In genomic region chr13:110331362-110331761, GRCh38 we compare ENCODE assay signal across 16 cellular contexts. TPM values are rescaled to one million over a fixed set of nuclear protein-coding genes. Genes with fewer than 3 reads are reported as not detected.
DNase-seq lines count a peak whose midpoint lies in the region; ATAC-seq and TF ChIP-seq lines count a peak whose summit lies in the region.
"Had no signal": no experiment of that assay in that cellular context is flagged by ENCODE, and none has a peak within 500 bp of the region (broad histone marks: within the 10 kb centered on the region; RNA-seq: fewer than 3 reads in every experiment).

No MANE protein-coding gene starts in this region.

- no peak for ATAC-seq in GM19463 (IDR thresholded peaks at IDR 0.05; ENCODE audit: unreplicated experiment)
- no peak for ATAC-seq in GM21737 (IDR thresholded peaks at IDR 0.05; ENCODE audit: unreplicated experiment)
- ATAC-seq: gastrocnemius medialis had no signal

- DNase-seq in AG20443 (ENCODE audit: low spot score) (peak; percentile 59), ascending aorta (ENCODE audit: low spot score in 2 of 2) (peak in 1 of 2 donors; percentile 63), iris pigment epithelial cell (ENCODE audit: low read depth) (peak; percentile 83), retina (peak; percentile 43), hypothalamus (lab: John Stamatoyannopoulos, UW) (no peak), WERI-Rb-1 (no peak)
- DNase-seq: activated T-cell treated with anti-CD3 and anti-CD28 coated beads for 4 hours; gastrocnemius medialis; KBM-7; NCI-H187 treated with DMSO at 0.1 percent for 48 hours; NK-92 treated with Interleukin-12 subunit alpha and Interleukin-12 subunit beta, amount 100 ng/mL, for 24 hours had no signal

- H3K27me3 ChIP-seq in ascending aorta = no peaks in the 10 kb centered on the region
- no peaks in the 10 kb centered on the region for H3K27me3 ChIP-seq in WERI-Rb-1 (ENCODE audit: insufficient read depth, low read depth, severe bottlenecking)

- TF ChIP-seq CTCF in ascending aorta (IDR thresholded peaks at IDR 0.05) (no peak), WERI-Rb-1 (IDR thresholded peaks at IDR 0.05; ENCODE audit: low read depth, low read length) (no peak)

- peak overlapping the region; percentile 3 to 55 for H3K4me3 ChIP-seq in ascending aorta
- no peak overlapping the region for H3K4me3 ChIP-seq in WERI-Rb-1 (ENCODE audit: low read depth, low read length)
- H3K4me3 ChIP-seq: gastrocnemius medialis, SK-N-MC had no signal

- H3K4me1 ChIP-seq in ascending aorta = peaks cover 6 to 66% of the 10 kb centered on the region in 2 donors

- H3K36me3 ChIP-seq in ascending aorta (peaks cover 7 to 12% of the 10 kb centered on the region in 2 donors), WERI-Rb-1 (no peaks in the 10 kb centered on the region)
- H3K36me3 ChIP-seq: gastrocnemius medialis, neutrophil had no signal

- H3K9me3 ChIP-seq in ascending aorta (no peaks in the 10 kb centered on the region), WERI-Rb-1 (ENCODE audit: severe bottlenecking) (no peaks in the 10 kb centered on the region)
- H3K9me3 ChIP-seq: gastrocnemius medialis, neutrophil had no signal

- H3K27ac ChIP-seq in ascending aorta (peak overlapping the region; percentile 95 to 96), WERI-Rb-1 (no peak overlapping the region)
- H3K27ac ChIP-seq: neutrophil, SK-N-MC had no signal

- intact Hi-C loops in ascending aorta (cut with DNase I) = no loop called here

RNA-seq across cellular contexts. Expression of gene COL4A2, which starts 24.3 kb away (rescaled TPM):
- 1,227 TPM for total RNA-seq in ascending aorta

RNA-seq across cellular contexts. Expression of gene COL4A1, which starts 24.4 kb away (rescaled TPM):
- total RNA-seq in ascending aorta = 756 TPM
- total RNA-seq: B cell had no signal

Comparison
In these comparisons a context has a peak if more than half of its experiments do, and no peak if none do; other contexts are left out.
1. DNase-seq: peak in AG20443 (single experiment), iris pigment epithelial cell (single experiment) and retina (single experiment); none in hypothalamus (0 of 51) and WERI-Rb-1 (single experiment).